Comparison of ENCODE assay signal across 19 cellular contexts in the genomic region with DNA sequence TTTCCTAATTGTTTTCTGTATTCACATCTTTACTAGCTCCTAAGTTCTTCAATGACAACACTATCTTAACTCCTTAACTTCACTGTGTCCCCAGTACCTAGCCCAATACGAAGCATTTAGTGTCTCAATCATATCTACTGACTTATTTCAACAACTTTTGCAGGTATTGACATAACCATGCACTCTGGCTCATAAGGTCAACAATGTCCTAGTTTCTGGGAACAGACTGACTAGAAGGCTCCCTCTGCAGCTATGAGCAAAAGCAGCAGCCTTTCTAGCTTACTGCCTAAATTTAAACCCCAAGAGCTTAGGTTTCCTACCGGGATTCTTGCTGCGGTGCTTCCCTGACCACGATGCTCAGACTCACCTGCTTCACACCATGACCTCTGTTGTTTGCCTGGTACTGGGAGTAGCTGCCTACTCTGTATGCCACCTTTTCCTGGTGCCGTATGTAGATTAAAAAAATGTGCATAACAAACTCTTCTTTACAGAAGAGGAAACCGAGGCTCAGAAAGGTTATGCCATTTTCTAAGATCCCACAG.
DNase-seq lines count a peak whose midpoint lies in the region; ATAC-seq, FAIRE-seq and TF ChIP-seq lines count a peak whose summit lies in the region.
"Had no signal": no experiment of that assay in that cellular context is flagged by ENCODE, and none has a peak within 500 bp of the region (broad histone marks: within the 10 kb centered on the region; RNA-seq: fewer than 3 reads in every experiment).

No MANE protein-coding gene starts in this region.

- in situ Hi-C loops in HepG2 (cut with HindIII; ENCODE audit: extremely low pct_ligation_motif_present, low pct_unique_long_range_greater_than_20kb): no loop called here

- TF ChIP-seq EP300 in HepG2 (IDR thresholded peaks at IDR 0.05; ENCODE audit: low read depth in 2 of 2, low read length in 2 of 2) (no peak), HepG2 (CRISPR knock-in tag; IDR thresholded peaks at IDR 0.05; ENCODE audit: borderline replicate concordance) (no peak)

- H3K9me3 Mint-ChIP-seq in GM23338 (no peaks in the 10 kb centered on the region), WTC11 (peaks cover 5% of the 10 kb centered on the region; the same call in 1 of the 2 replicates)
- peaks cover 11% of the 10 kb centered on the region for H3K9me3 Mint-ChIP-seq in stimulated activated effector memory CD8-positive, alpha-beta T cell treated with anti-CD3 and anti-CD28 coated beads, Interleukin-12 subunit alpha, Interleukin-12 subunit beta, amount 100 ng/mL, for 72 hours

- CTCF ChIA-PET in WTC11 (lab: Charles Lee): interaction anchor here (0.6 to 1.0 kb wide), 3 partner anchors 422 to 1038 kb away, joined by 3 read pairs; no protein-coding TSS in a partner anchor
- CTCF ChIA-PET in HepG2 (lab: Yijun Ruan, JAX; ENCODE audit: low intra/inter-chr PET ratio, low total read pairs): no interaction called here

- H3K27me3 Mint-ChIP-seq in GM23338 (ENCODE audit: insufficient read depth, low read depth, poor library complexity): no peaks in the 10 kb centered on the region
- no peaks in the 10 kb centered on the region for H3K27me3 Mint-ChIP-seq in WTC11 (ENCODE audit: low read depth)
- H3K27me3 Mint-ChIP-seq: CD4-positive, alpha-beta T cell had no signal

- H2AFZ ChIP-seq in GM23338 (no peak overlapping the region), HepG2 (ENCODE audit: low read length) (no peak overlapping the region)

- no peak for FAIRE-seq in HepG2 (lab: Jason Lieb, UNC)
- FAIRE-seq: G401.6, GM12891, H54, K562 had no signal

- POLR2A ChIA-PET in WTC11 (lab: Charles Lee) (no interaction called here), HepG2 (lab: Yijun Ruan, JAX) (no interaction called here)

- no peaks in the 10 kb centered on the region for H4K20me1 ChIP-seq in GM23338 (replicated peaks; ENCODE audit: insufficient read depth)
- H4K20me1 ChIP-seq in HepG2 (ENCODE audit: insufficient read depth, low read length): no peaks in the 10 kb centered on the region
- H4K20me1 ChIP-seq: BLaER1 treated with 17β-estradiol and CSF1 and Interleukin-3, amounts not matched to agents 10 nM and 100 nM had no signal

- no peak overlapping the region for H3K4me3 ChIP-seq in GM23338
- H3K4me3 ChIP-seq in HepG2 (replicated peaks in 1 of 3; ENCODE audit: insufficient read depth in 1 of 3, low read depth in 2 of 3, low read length in 3 of 3): no peak overlapping the region
- H3K4me3 ChIP-seq in upper lobe of right lung: no peak overlapping the region
- H3K4me3 ChIP-seq: BLaER1 treated with 17β-estradiol and CSF1 and Interleukin-3, amounts not matched to agents 10 nM and 100 nM; K562 had no signal

- peaks cover 10% of the 10 kb centered on the region; the same call in 1 of the 2 replicates for H3K9me2 ChIP-seq in GM23338 (ENCODE audit: insufficient read depth)

- no peak overlapping the region for H3K4me3 Mint-ChIP-seq in GM23338
- H3K4me3 Mint-ChIP-seq in WTC11: no peak overlapping the region
- H3K4me3 Mint-ChIP-seq in stimulated activated effector memory CD8-positive, alpha-beta T cell treated with anti-CD3 and anti-CD28 coated beads, Interleukin-12 subunit alpha, Interleukin-12 subunit beta, amount 100 ng/mL, for 72 hours: no peak overlapping the region
- H3K4me3 Mint-ChIP-seq: CD4-positive, alpha-beta T cell had no signal

- peaks cover 9% of the 10 kb centered on the region; the same call in 1 of the 2 replicates for H3K4me1 ChIP-seq in GM23338 (ENCODE audit: insufficient read depth)
- no peaks in the 10 kb centered on the region for H3K4me1 ChIP-seq in HepG2 (ENCODE audit: insufficient read depth, low read length)
- no peaks in the 10 kb centered on the region for H3K4me1 ChIP-seq in upper lobe of right lung
- H3K4me1 ChIP-seq: BLaER1 treated with 17β-estradiol and CSF1 and Interleukin-3, amounts not matched to agents 10 nM and 100 nM had no signal

- H3F3A ChIP-seq in GM23338 (replicated peaks; ENCODE audit: low read depth): no peaks in the 10 kb centered on the region

- BruUV-seq in HepG2 (replicated peaks; lab: Mats Ljungman, UMichigan): no TSS peak

- ATAC-seq in GM23338 (peak; percentile 57), WTC11 (peak; percentile 60), HepG2 (peak; percentile 75), upper lobe of right lung (peak; percentile 82), SK-N-SH treated with all-trans-retinoic acid at 6 μM for 48 hours (no peak), GM19397 (IDR thresholded peaks at IDR 0.05; ENCODE audit: unreplicated experiment) (no peak)
- ATAC-seq in stimulated activated effector memory CD8-positive, alpha-beta T cell treated with anti-CD3 and anti-CD28 coated beads, Interleukin-12 subunit alpha, Interleukin-12 subunit beta, amount 100 ng/mL, for 72 hours: no peak
- ATAC-seq: HCT116, K562 had no signal

- no peaks in the 10 kb centered on the region for H3K36me3 Mint-ChIP-seq in GM23338 (ENCODE audit: low read depth)
- H3K36me3 Mint-ChIP-seq in WTC11: no peaks in the 10 kb centered on the region
- no peaks in the 10 kb centered on the region for H3K36me3 Mint-ChIP-seq in stimulated activated effector memory CD8-positive, alpha-beta T cell treated with anti-CD3 and anti-CD28 coated beads, Interleukin-12 subunit alpha, Interleukin-12 subunit beta, amount 100 ng/mL, for 72 hours

- no peak overlapping the region for H3K27ac Mint-ChIP-seq in GM23338
- no peak overlapping the region for H3K27ac Mint-ChIP-seq in WTC11
- H3K27ac Mint-ChIP-seq in stimulated activated effector memory CD8-positive, alpha-beta T cell treated with anti-CD3 and anti-CD28 coated beads, Interleukin-12 subunit alpha, Interleukin-12 subunit beta, amount 100 ng/mL, for 72 hours: no peak overlapping the region
- H3K27ac Mint-ChIP-seq: CD4-positive, alpha-beta T cell had no signal

- TF ChIP-seq POLR2A in HepG2 (IDR thresholded peaks at IDR 0.05; ENCODE audit: insufficient read depth in 1 of 2, low read depth in 2 of 2, low read length in 2 of 2): no peak

- TF ChIP-seq RAD21 in HepG2 (CRISPR knock-in tag; IDR thresholded peaks at IDR 0.05): no peak

- DNase-seq in GM23338 (ENCODE audit: low spot score): no peak
- no peak for DNase-seq in WTC11 (ENCODE audit: low spot score)
- no peak for DNase-seq in HepG2 (ENCODE audit: low spot score)
- no peak for DNase-seq in upper lobe of right lung
- DNase-seq in stimulated activated effector memory CD8-positive, alpha-beta T cell treated with anti-CD3 and anti-CD28 coated beads, Interleukin-12 subunit alpha, Interleukin-12 subunit beta, amount 100 ng/mL, for 72 hours (ENCODE audit: low spot score in 2 of 2): no peak
- DNase-seq: ACHN; Calu3; CD4-positive, alpha-beta T cell; DMS 273 treated with DMSO at 0.1 percent for 48 hours; EL had no signal

- H3K4me1 Mint-ChIP-seq in GM23338: peaks cover 9% of the 10 kb centered on the region; the same call in 2 of the 3 replicates
- peaks cover 10% of the 10 kb centered on the region for H3K4me1 Mint-ChIP-seq in WTC11
- no peaks in the 10 kb centered on the region for H3K4me1 Mint-ChIP-seq in stimulated activated effector memory CD8-positive, alpha-beta T cell treated with anti-CD3 and anti-CD28 coated beads, Interleukin-12 subunit alpha, Interleukin-12 subunit beta, amount 100 ng/mL, for 72 hours

- whole genome bisulfite sequencing in HepG2 (ENCODE audit: low lambda C conversion rate): 3% methylated on average over 6 of the region's 6 CpGs

- H3K36me3 ChIP-seq in GM23338 (ENCODE audit: insufficient read depth) (no peaks in the 10 kb centered on the region), HepG2 (replicated peaks in 1 of 2; ENCODE audit: control insufficient read depth in 1 of 2, insufficient read depth in 2 of 2, low read length in 2 of 2) (no peaks in the 10 kb centered on the region), upper lobe of right lung (no peaks in the 10 kb centered on the region)
- H3K36me3 ChIP-seq: BLaER1 treated with 17β-estradiol and CSF1 and Interleukin-3, amounts not matched to agents 10 nM and 100 nM had no signal

- no peak overlapping the region for H3K27ac ChIP-seq in GM23338 (ENCODE audit: low read depth)
- H3K27ac ChIP-seq in HepG2 (ENCODE audit: extremely low read length, insufficient read depth, low read length): no peak overlapping the region
- no peak overlapping the region for H3K27ac ChIP-seq in upper lobe of right lung
- H3K27ac ChIP-seq: BLaER1 treated with 17β-estradiol and CSF1 and Interleukin-3, amounts not matched to agents 10 nM and 100 nM; HL-60 had no signal

- no peaks in the 10 kb centered on the region for H3K27me3 ChIP-seq in GM23338 (ENCODE audit: insufficient read depth)
- H3K27me3 ChIP-seq in HepG2 (ENCODE audit: control insufficient read depth in 1 of 2, insufficient read depth in 2 of 2, low read length in 2 of 2): no peaks in the 10 kb centered on the region
- H3K27me3 ChIP-seq in upper lobe of right lung: no peaks in the 10 kb centered on the region
- H3K27me3 ChIP-seq: BLaER1 treated with 17β-estradiol and CSF1 and Interleukin-3, amounts not matched to agents 10 nM and 100 nM had no signal

- H3K4me2 ChIP-seq in GM23338 (no peak overlapping the region), HepG2 (ENCODE audit: low read depth, low read length) (no peak overlapping the region)
- H3K4me2 ChIP-seq: BLaER1 treated with 17β-estradiol and CSF1 and Interleukin-3, amounts not matched to agents 10 nM and 100 nM had no signal

- H3K9me3 ChIP-seq in HepG2 (ENCODE audit: low read length) (no peaks in the 10 kb centered on the region), upper lobe of right lung (no peaks in the 10 kb centered on the region)
- H3K9me3 ChIP-seq: BLaER1 treated with 17β-estradiol and CSF1 and Interleukin-3, amounts not matched to agents 10 nM and 100 nM had no signal

- intact Hi-C loops in HepG2 (cut with micrococcal nuclease; ENCODE audit: unreplicated experiment): no loop called here
- intact Hi-C loops in upper lobe of right lung (cut with DNase I): no loop called here

- no peak overlapping the region for H3K9ac ChIP-seq in HepG2 (ENCODE audit: insufficient read depth, low read depth, low read length)
- H3K9ac ChIP-seq: BLaER1 treated with 17β-estradiol and CSF1 and Interleukin-3, amounts not matched to agents 10 nM and 100 nM had no signal

- TF ChIP-seq CTCF in GM23338 (conservative IDR thresholded peaks at IDR 0.05; ENCODE audit: low read depth in 2 of 2): no peak
- no peak for TF ChIP-seq CTCF in WTC11 (IDR thresholded peaks at IDR 0.05)
- no peak for TF ChIP-seq CTCF in HepG2 (CRISPR knock-in tag; IDR thresholded peaks at IDR 0.05)
- TF ChIP-seq CTCF in upper lobe of right lung (IDR thresholded peaks at IDR 0.05): no peak

- H3K79me2 ChIP-seq in GM23338 (replicated peaks; ENCODE audit: insufficient read depth) (no peaks in the 10 kb centered on the region), HepG2 (ENCODE audit: insufficient read depth, low read length) (no peaks in the 10 kb centered on the region)

TF ChIP-seq in GM23338, 12 proteins besides CTCF, POLR2A, EP300 and RAD21 (continues in another document):
- TF ChIP-seq POLR2AphosphoS5 (IDR thresholded peaks at IDR 0.05; ENCODE audit: low read depth): no peak

TF ChIP-seq in WTC11, 78 proteins besides CTCF, POLR2A, EP300 and RAD21 (continues in another document):
- TF ChIP-seq NR3C1 (CRISPR knock-in tag; conservative IDR thresholded peaks at IDR 0.05; ENCODE audit: low read depth): no peak

TF ChIP-seq in HepG2, 621 proteins besides CTCF, POLR2A, EP300 and RAD21 (continues in another document):
- 0 out of 2 replicates have a peak, but pooled peaks have one; percentile 16 for TF ChIP-seq FOXA3 (CRISPR knock-in tag; IDR thresholded peaks at IDR 0.05)

TF ChIP-seq in SK-N-SH treated with all-trans-retinoic acid at 6 μM for 48 hours, 23 proteins besides CTCF, POLR2A, EP300 and RAD21 (continues in another document):
- no peak for TF ChIP-seq TCF4 (CRISPR knock-in tag; IDR thresholded peaks at IDR 0.05; ENCODE audit: borderline replicate concordance)
- TF ChIP-seq RARB (CRISPR knock-in tag; IDR thresholded peaks at IDR 0.05): no peak

Comparison
In these comparisons a context has a peak if more than half of its experiments do, and no peak if none do; other contexts are left out.
1. ATAC-seq: peak in GM23338 (single experiment), WTC11 (single experiment), HepG2 (single experiment) and upper lobe of right lung (single experiment); none in SK-N-SH treated with all-trans-retinoic acid at 6 μM for 48 hours (single experiment), stimulated activated effector memory CD8-positive, alpha-beta T cell treated with anti-CD3 and anti-CD28 coated beads, Interleukin-12 subunit alpha, Interleukin-12 subunit beta, amount 100 ng/mL, for 72 hours (single experiment) and GM19397 (single experiment).